ENCODE assay signal across 16 cellular contexts in the genomic region with DNA sequence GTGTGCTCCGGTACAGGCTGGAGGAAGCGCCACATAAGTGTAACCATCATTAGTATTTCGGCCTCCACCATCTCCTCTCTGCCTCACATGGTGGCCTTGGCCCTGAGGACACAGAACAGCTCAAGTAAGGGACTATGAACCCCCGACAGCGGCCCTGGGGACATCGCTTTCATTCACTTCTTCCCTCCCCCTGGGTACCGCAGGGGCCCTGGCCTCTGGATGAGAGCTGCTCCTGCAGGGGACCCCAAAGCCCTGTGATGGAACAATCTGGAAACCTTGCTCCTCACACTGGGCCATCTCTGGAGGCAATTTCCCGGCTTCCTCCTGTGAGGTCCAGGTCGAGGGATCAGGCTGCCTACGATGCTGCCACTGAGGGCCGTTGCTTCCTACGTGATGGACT.
DNase-seq lines count a peak whose midpoint lies in the region; ATAC-seq and TF ChIP-seq lines count a peak whose summit lies in the region.
"Had no signal": no experiment of that assay in that cellular context is flagged by ENCODE, and none has a peak within 500 bp of the region (broad histone marks: within the 10 kb centered on the region; RNA-seq: fewer than 3 reads in every experiment).

No MANE protein-coding gene starts in this region.

- no peak for TF ChIP-seq CTCF in coronary artery (IDR thresholded peaks at IDR 0.05)
- no peak for TF ChIP-seq CTCF in upper lobe of right lung (IDR thresholded peaks at IDR 0.05)
- no peak for TF ChIP-seq CTCF in body of pancreas (IDR thresholded peaks at IDR 0.05)

- H3K36me3 Mint-ChIP-seq in T-helper 17 cell (ENCODE audit: low read depth) = no peaks in the 10 kb centered on the region
- H3K36me3 Mint-ChIP-seq: CD4-positive, alpha-beta memory T cell had no signal

- no peak overlapping the region for H3K4me3 Mint-ChIP-seq in T-helper 17 cell
- H3K4me3 Mint-ChIP-seq: CD4-positive, alpha-beta memory T cell; GM23338; H9 had no signal

- no peak overlapping the region for H3K4me3 ChIP-seq in coronary artery
- no peak overlapping the region for H3K4me3 ChIP-seq in upper lobe of right lung
- H3K4me3 ChIP-seq in body of pancreas = no peak overlapping the region
- H3K4me3 ChIP-seq: A549, GM23338 had no signal

- DNase-seq in coronary artery (ENCODE audit: low spot score) (peak; percentile 50), islet precursor cell (peak; percentile 29), sciatic nerve (ENCODE audit: low spot score) (peak; percentile 41), upper lobe of right lung (peak; percentile 35), T-helper 17 cell (no peak), body of pancreas (no peak)
- no peak for DNase-seq in NK-92 treated with Interleukin-12 subunit alpha and Interleukin-12 subunit beta, amount 100 ng/mL, for 24 hours (lab: John Stamatoyannopoulos, UW)
- DNase-seq: BE2C; CD4-positive, alpha-beta memory T cell; DMS153; DND-41; GDM1; H9 had no signal

- H3K9me3 ChIP-seq in upper lobe of right lung = no peaks in the 10 kb centered on the region
- H3K9me3 ChIP-seq in T-helper 17 cell (ENCODE audit: control insufficient read depth, low read length, poor library complexity, severe bottlenecking) = no peaks in the 10 kb centered on the region
- no peaks in the 10 kb centered on the region for H3K9me3 ChIP-seq in body of pancreas
- H3K9me3 ChIP-seq: A549, BE2C had no signal

- H3K27ac Mint-ChIP-seq in T-helper 17 cell = no peak overlapping the region
- H3K27ac Mint-ChIP-seq: CD4-positive, alpha-beta memory T cell; GM23338; H9 had no signal

- ATAC-seq in sciatic nerve (no peak), upper lobe of right lung (no peak), T-helper 17 cell (no peak), body of pancreas (no peak)
- ATAC-seq: A549, GM23338 had no signal

- no peaks in the 10 kb centered on the region for H3K36me3 ChIP-seq in upper lobe of right lung
- no peaks in the 10 kb centered on the region for H3K36me3 ChIP-seq in body of pancreas (replicated peaks in 1 of 2; ENCODE audit: insufficient read depth in 1 of 2, low read depth in 2 of 2)
- H3K36me3 ChIP-seq: BE2C had no signal

- intact Hi-C loops in sciatic nerve (cut with DNase I) (no loop called here), upper lobe of right lung (cut with DNase I) (no loop called here), body of pancreas (cut with DNase I) (loop anchor here (2.0 kb wide), 1 partner anchor 23 kb away; no protein-coding TSS in a partner anchor)

- peaks cover 5% of the 10 kb centered on the region for H3K4me1 Mint-ChIP-seq in T-helper 17 cell

- peaks cover 14% of the 10 kb centered on the region for H3K27me3 Mint-ChIP-seq in T-helper 17 cell

- H3K27me3 ChIP-seq in upper lobe of right lung (peaks cover 9% of the 10 kb centered on the region), body of pancreas (peaks cover 0 to 3% of the 10 kb centered on the region in 2 donors)
- H3K27me3 ChIP-seq: BE2C had no signal

- TF ChIP-seq POLR2A in body of pancreas (IDR thresholded peaks at IDR 0.05) = no peak

- no peak overlapping the region for H3K27ac ChIP-seq in coronary artery
- H3K27ac ChIP-seq in upper lobe of right lung = no peak overlapping the region
- H3K27ac ChIP-seq in body of pancreas = no peak overlapping the region
- H3K27ac ChIP-seq: A549, C4-2B had no signal

- H3K4me1 ChIP-seq in upper lobe of right lung (no peaks in the 10 kb centered on the region), body of pancreas (no peaks in the 10 kb centered on the region)
- H3K4me1 ChIP-seq: A549, BE2C had no signal

- 72 to 73% methylated on average over 11 to 12 of the region's 12 CpGs for WGBS in body of pancreas, 2 donors

Comparison
In these comparisons a context has a peak if more than half of its experiments do, and no peak if none do; other contexts are left out.
1. DNase-seq: peak in coronary artery (single experiment), islet precursor cell (single experiment), sciatic nerve (single experiment) and upper lobe of right lung (single experiment); none in NK-92 treated with Interleukin-12 subunit alpha and Interleukin-12 subunit beta, amount 100 ng/mL, for 24 hours (single experiment), T-helper 17 cell (0 of 3) and body of pancreas (0 of 4).